8 cellular contexts compared by ENCODE assay signal in genomic region chr10:125201108-125201524, GRCh38. TPM values are rescaled to one million over a fixed set of nuclear protein-coding genes. Genes with fewer than 3 reads are reported as not detected.
DNase-seq lines count a peak whose midpoint lies in the region; ATAC-seq and TF ChIP-seq lines count a peak whose summit lies in the region.

No MANE protein-coding gene starts in this region.

- H3K4me3 Mint-ChIP-seq in T-helper 17 cell = no peak overlapping the region

- no peak overlapping the region for H3K27ac Mint-ChIP-seq in T-helper 17 cell

- POLR2A ChIA-PET in HEK293T (lab: Yijun Ruan, JAX) = no interaction called here

- H3K27me3 Mint-ChIP-seq in T-helper 17 cell = peaks cover 20% of the 10 kb centered on the region

- H3K9me3 ChIP-seq in T-helper 17 cell (ENCODE audit: control insufficient read depth, low read length, poor library complexity, severe bottlenecking) = no peaks in the 10 kb centered on the region

- no peaks in the 10 kb centered on the region for H3K4me1 Mint-ChIP-seq in T-helper 17 cell

- peak; percentile 94 for ATAC-seq in GM18511 (IDR thresholded peaks at IDR 0.05; ENCODE audit: unreplicated experiment)
- peak; percentile 79 for ATAC-seq in GM21825 (IDR thresholded peaks at IDR 0.05; ENCODE audit: unreplicated experiment)
- no peak for ATAC-seq in T-helper 17 cell

- CTCF ChIA-PET in HEK293T (lab: Yijun Ruan, JAX) = no interaction called here

- DNase-seq in HT1080 (ENCODE audit: low read depth) (peak; percentile 76), islet precursor cell (peak; percentile 94), NCI-H1436 treated with DMSO at 0.1 percent for 48 hours (lab: John Stamatoyannopoulos, UW) (no peak), T-helper 17 cell (no peak), activated gamma-delta T cell treated with Interleukin-2 at 50 U/mL for 16 hours (no peak), HEK293T (ENCODE audit: extremely low spot score) (no peak)

- H3K36me3 Mint-ChIP-seq in T-helper 17 cell (ENCODE audit: low read depth) = no peaks in the 10 kb centered on the region

TF ChIP-seq in HEK293T, 16 proteins besides CTCF, POLR2A, EP300 and RAD21:
- TF ChIP-seq BHLHE40 (IDR thresholded peaks at IDR 0.05; ENCODE audit: borderline replicate concordance) = no peak
- no peak for TF ChIP-seq HDGF (IDR thresholded peaks at IDR 0.05; ENCODE audit: borderline replicate concordance)
- no peak for TF ChIP-seq CTBP1 (IDR thresholded peaks at IDR 0.05; ENCODE audit: borderline replicate concordance)
- TF ChIP-seq FOXM1 (IDR thresholded peaks at IDR 0.05; ENCODE audit: borderline replicate concordance) = no peak
- no peak for TF ChIP-seq ARNT (IDR thresholded peaks at IDR 0.05)
- no peak for TF ChIP-seq FOXA1 (IDR thresholded peaks at IDR 0.05)
- no peak for TF ChIP-seq SUZ12 (IDR thresholded peaks at IDR 0.05)
- no peak for TF ChIP-seq L3MBTL2 (conservative IDR thresholded peaks at IDR 0.05)
- TF ChIP-seq NFRKB (IDR thresholded peaks at IDR 0.05) = no peak
- TF ChIP-seq TARDBP (IDR thresholded peaks at IDR 0.05) = no peak
- no peak for TF ChIP-seq FOXK2 (IDR thresholded peaks at IDR 0.05)
- no peak for TF ChIP-seq PKNOX1 (IDR thresholded peaks at IDR 0.05)
- no peak for TF ChIP-seq LEF1 (IDR thresholded peaks at IDR 0.05; ENCODE audit: borderline replicate concordance)
- TF ChIP-seq ZNF384 (IDR thresholded peaks at IDR 0.05) = no peak
- TF ChIP-seq SP1 (IDR thresholded peaks at IDR 0.05) = no peak
- no peak for TF ChIP-seq ELF4 (IDR thresholded peaks at IDR 0.05)

RNA-seq across cellular contexts. Expression of gene CTBP2, which starts 40.8 kb away (rescaled TPM):
- 72.9 and 87.9 TPM in 2 replicates for total RNA-seq in HT1080 (2014; rRNA removed; shearing (Covaris generic))
- polyA plus RNA-seq in HT1080 (2015; cell fraction: cytosol; rRNA removed) = 70.1 and 75.2 TPM in 2 replicates
- 81.8 and 86.0 TPM in 2 replicates for polyA plus RNA-seq in HT1080 (2015; cell fraction: nucleus; rRNA removed)
- total RNA-seq in T-helper 17 cell = 1 to 10 TPM; 1.3 to 1.5 TPM

Comparison
In these comparisons a context has a peak if more than half of its experiments do, and no peak if none do; other contexts are left out.
1. DNase-seq: peak in HT1080 (single experiment) and islet precursor cell (single experiment); none in NCI-H1436 treated with DMSO at 0.1 percent for 48 hours (single experiment), T-helper 17 cell (0 of 3), activated gamma-delta T cell treated with Interleukin-2 at 50 U/mL for 16 hours (single experiment) and HEK293T (single experiment).
2. RNA of gene CTBP2, which starts 40.8 kb away (total RNA-seq): 72.9 to 87.9 TPM in HT1080; 1.3 to 1.5 TPM in T-helper 17 cell; every median in the first group is over 10 times any median in the second.